1 cellular context compared by ENCODE assay signal in the genomic region with DNA sequence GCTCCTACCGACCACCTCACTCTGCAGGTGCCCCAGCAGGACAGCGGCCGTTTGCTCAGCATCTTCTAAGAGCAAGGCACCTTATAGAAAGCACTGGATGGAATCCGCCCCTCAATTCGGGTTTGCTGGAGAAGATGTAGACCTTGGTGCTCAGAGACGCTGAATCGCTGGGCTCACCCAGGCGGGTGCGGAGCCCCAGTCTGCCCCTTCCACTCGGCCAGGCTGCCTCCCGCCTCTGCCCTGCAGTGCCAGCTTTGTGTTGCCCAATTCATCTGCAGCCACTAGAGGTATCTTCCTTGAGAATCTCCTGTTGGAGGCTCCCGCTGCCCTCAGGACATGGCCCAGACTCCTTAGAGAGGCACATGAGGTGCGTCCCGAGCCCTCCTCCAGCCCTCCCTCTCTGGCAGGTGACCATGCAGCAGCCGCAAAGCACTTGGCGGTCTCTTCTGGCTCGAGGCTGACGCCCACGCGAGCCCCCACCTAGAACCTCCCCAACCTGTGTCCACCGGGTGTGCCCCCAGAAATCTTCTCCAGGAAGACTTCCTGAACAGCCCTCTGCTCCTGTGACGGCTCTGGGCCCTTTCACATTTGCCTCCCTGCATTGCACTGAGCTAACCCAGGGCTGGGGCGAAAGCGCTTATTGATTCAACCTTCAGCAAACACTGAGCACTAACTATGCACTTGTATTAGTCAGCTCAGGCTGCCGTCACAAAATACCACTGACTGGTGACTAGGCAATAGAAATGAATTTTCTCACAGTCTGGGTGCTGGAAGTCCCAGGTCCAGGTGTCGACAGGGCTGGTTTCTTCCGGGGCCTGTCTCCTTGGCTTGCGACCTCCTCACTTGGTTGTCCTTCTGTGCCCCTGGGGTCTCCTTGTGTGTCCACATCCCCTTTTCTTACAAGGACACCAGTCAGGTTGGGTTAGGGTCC.
TF ChIP-seq lines count a peak whose summit lies in the region.

No MANE protein-coding gene starts in this region.

TF ChIP-seq in A549, 52 proteins besides CTCF, POLR2A, EP300 and RAD21 (continued from another document):
- TF ChIP-seq, protein P1, sequence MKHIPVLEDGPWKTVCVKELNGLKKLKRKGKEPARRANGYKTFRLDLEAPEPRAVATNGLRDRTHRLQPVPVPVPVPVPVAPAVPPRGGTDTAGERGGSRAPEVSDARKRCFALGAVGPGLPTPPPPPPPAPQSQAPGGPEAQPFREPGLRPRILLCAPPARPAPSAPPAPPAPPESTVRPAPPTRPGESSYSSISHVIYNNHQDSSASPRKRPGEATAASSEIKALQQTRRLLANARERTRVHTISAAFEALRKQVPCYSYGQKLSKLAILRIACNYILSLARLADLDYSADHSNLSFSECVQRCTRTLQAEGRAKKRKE (CRISPR knock-in tag; IDR thresholded peaks at IDR 0.05; ENCODE audit: low read depth): peak; percentile 29; the same call in 1 of the 2 replicates
- no peak for TF ChIP-seq HOXA7 (CRISPR knock-in tag; IDR thresholded peaks at IDR 0.05)
- 0 out of 2 replicates have a peak, but pooled peaks have one; percentile 28 for TF ChIP-seq RARB (CRISPR knock-in tag; IDR thresholded peaks at IDR 0.05)
- TF ChIP-seq HOXB5 (CRISPR knock-in tag; IDR thresholded peaks at IDR 0.05): no peak
- peak; percentile 61 for TF ChIP-seq JUNB (IDR thresholded peaks at IDR 0.05)
- no peak for TF ChIP-seq FOSL2 (IDR thresholded peaks at IDR 0.05)
- peak; percentile 94 for TF ChIP-seq FOSL2 (CRISPR knock-in tag; IDR thresholded peaks at IDR 0.05)
- TF ChIP-seq, protein P2, sequence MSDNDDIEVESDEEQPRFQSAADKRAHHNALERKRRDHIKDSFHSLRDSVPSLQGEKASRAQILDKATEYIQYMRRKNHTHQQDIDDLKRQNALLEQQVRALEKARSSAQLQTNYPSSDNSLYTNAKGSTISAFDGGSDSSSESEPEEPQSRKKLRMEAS (IDR thresholded peaks at IDR 0.05): peak; percentile 44
- peak in 1 of 2 experiments; percentile 66; a peak in 2 of 5 replicates for TF ChIP-seq JUN (IDR thresholded peaks at IDR 0.05)
- no peak for TF ChIP-seq CHD4 (IDR thresholded peaks at IDR 0.05; ENCODE audit: borderline replicate concordance)
- TF ChIP-seq FOSB (CRISPR knock-in tag; IDR thresholded peaks at IDR 0.05): 0 out of 2 replicates have a peak, but pooled peaks have one; percentile 6
- 0 out of 2 replicates have a peak, but pooled peaks have one; percentile 15 for TF ChIP-seq RFX5 (IDR thresholded peaks at IDR 0.05)
TF ChIP-seq in A549: peak in this region for 10.
